1 cellular context compared by ENCODE assay signal in genomic region chr11:28461846-28462245, GRCh38.
TF ChIP-seq lines count a peak whose summit lies in the region.

No MANE protein-coding gene starts in this region.

TF ChIP-seq in IMR-90, 13 proteins besides CTCF, POLR2A, EP300 and RAD21:
- TF ChIP-seq SMC3 (IDR thresholded peaks at IDR 0.05; ENCODE audit: low read depth, low read length) (no peak), USF2 (IDR thresholded peaks at IDR 0.05; ENCODE audit: low read depth, low read length) (no peak), MAZ (IDR thresholded peaks at IDR 0.05; ENCODE audit: borderline replicate concordance, low read depth, low read length) (no peak)
TF ChIP-seq in IMR-90: peak in this region for 0.
